In the genomic region with DNA sequence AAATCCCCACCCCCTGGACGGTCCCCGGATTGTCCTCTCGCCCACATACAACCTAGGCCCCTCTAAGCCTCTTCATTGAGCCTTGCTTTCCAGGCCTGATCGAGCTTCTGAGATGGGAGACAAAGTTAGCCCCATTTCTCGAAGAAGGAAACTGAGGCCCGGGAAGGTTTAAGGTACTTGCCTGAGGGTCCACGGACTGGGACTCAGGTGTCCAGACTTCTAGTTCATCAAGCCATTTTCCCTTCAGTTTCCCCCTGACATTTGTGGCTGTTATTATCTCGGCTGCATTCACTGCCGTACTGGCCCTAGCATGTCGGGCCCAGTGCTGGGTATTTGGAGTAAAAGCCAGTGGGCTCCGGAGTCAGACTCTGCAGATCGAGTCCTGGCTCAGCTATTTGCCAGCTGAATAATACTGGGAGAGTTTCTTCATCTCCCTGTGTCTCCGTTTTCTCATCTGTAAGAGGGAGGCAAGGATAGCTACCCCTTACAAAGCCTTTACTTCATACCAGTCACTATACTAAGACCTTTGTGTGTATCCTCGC, we compare ENCODE assay signal across 8 cellular contexts. TPM values are rescaled to one million over a fixed set of nuclear protein-coding genes. Genes with fewer than 3 reads are reported as not detected.
A peak's percentile ranks its signal among the peaks of the same experiment; 100 is the strongest.
DNase-seq lines count a peak whose midpoint lies in the region; ATAC-seq, FAIRE-seq and TF ChIP-seq lines count a peak whose summit lies in the region.

No MANE protein-coding gene starts in this region.

- no peak for FAIRE-seq in K562 (lab: Jason Lieb, UNC)

- intact Hi-C loops in K562 (cut with micrococcal nuclease): no loop called here
- intact Hi-C loops in right lobe of liver (cut with DNase I): no loop called here

- H3K9me3 ChIP-seq in K562 (replicated peaks; ENCODE audit: control insufficient read depth, insufficient read depth, low read depth, low read length) (no peaks in the 10 kb centered on the region), right lobe of liver (no peaks in the 10 kb centered on the region), upper lobe of left lung (no peaks in the 10 kb centered on the region)

- H3K4me2 ChIP-seq in K562 (ENCODE audit: insufficient read depth, low read length): peak overlapping the region; percentile 94

- TF ChIP-seq CTCF in HL-60 (IDR thresholded peaks at IDR 0.05; ENCODE audit: insufficient read depth, low read length) (no peak), K562 (IDR thresholded peaks at IDR 0.05 in 2 of 3, conservative IDR thresholded peaks at IDR 0.05 in 1 of 3; ENCODE audit: insufficient read depth in 2 of 3, low read depth in 1 of 3, low read length in 3 of 3) (0 out of 6 replicates have a peak, but pooled peaks of 1 of the 3 experiments have one; percentile 4), right lobe of liver (IDR thresholded peaks at IDR 0.05) (no peak), upper lobe of left lung (IDR thresholded peaks at IDR 0.05) (no peak)

- TF ChIP-seq EP300 in K562 (IDR thresholded peaks at IDR 0.05; ENCODE audit: low read length) (no peak), upper lobe of left lung (IDR thresholded peaks at IDR 0.05) (no peak)

- H3K4me3 ChIP-seq in GM08714 (ENCODE audit: low read length): peak overlapping the region; percentile 97
- H3K4me3 ChIP-seq in HL-60 (replicated peaks; ENCODE audit: insufficient read depth, low read length): peak overlapping the region; percentile 96
- peak overlapping the region; percentile 96 for H3K4me3 ChIP-seq in K562
- H3K4me3 ChIP-seq in right lobe of liver: peak overlapping the region; percentile 62 to 96 (median 91)
- peak overlapping the region; percentile 60 to 96 (median 78) for H3K4me3 ChIP-seq in upper lobe of left lung

- peaks cover 98% of the 10 kb centered on the region for H3K79me2 ChIP-seq in K562 (ENCODE audit: control insufficient read depth, insufficient read depth, low read length)

- BruUV-seq in K562 (replicated peaks; lab: Mats Ljungman, UMichigan): no TSS peak

- DNase-seq in HL-60 (ENCODE audit: low read depth in 1 of 2, low spot score in 1 of 2) (peak in 1 of 2 experiments; percentile 7), K562 (ENCODE audit: extremely low read depth in 1 of 4, low spot score in 3 of 4) (peak in 2 of 4 experiments; percentile 26 to 35), right lobe of liver (no peak), upper lobe of left lung (no peak), Ammon's horn (ENCODE audit: low spot score) (no peak)

- 2% methylated on average over 14 of the region's 14 CpGs for WGBS in K562 (ENCODE audit: insufficient coverage, low coverage, missing lambda C conversion rate)
- 7% methylated on average over 11 of the region's 14 CpGs for WGBS in right lobe of liver (ENCODE audit: insufficient coverage, low coverage, low lambda C conversion rate, missing lambda C conversion rate)
- WGBS in upper lobe of left lung, 2 donors: 9 to 17% methylated on average over 14 of the region's 14 CpGs

- H3K27me3 ChIP-seq in HL-60 (ENCODE audit: insufficient read depth, poor library complexity, severe bottlenecking): no peaks in the 10 kb centered on the region
- H3K27me3 ChIP-seq in K562 (ENCODE audit: control insufficient read depth in 2 of 2, insufficient read depth in 2 of 2, low read length in 2 of 2): no peaks in the 10 kb centered on the region
- no peaks in the 10 kb centered on the region for H3K27me3 ChIP-seq in right lobe of liver
- H3K27me3 ChIP-seq in upper lobe of left lung: no peaks in the 10 kb centered on the region

- H3K4me1 ChIP-seq in K562 (replicated peaks in 1 of 2; ENCODE audit: control insufficient read depth in 2 of 2, insufficient read depth in 2 of 2, low read length in 2 of 2) (peaks cover 24 to 40% of the 10 kb centered on the region in 2 experiments; a peak in 4 of 5 replicates), right lobe of liver (peaks cover 0 to 43% (median 6%) of the 10 kb centered on the region in 4 donors), upper lobe of left lung (peaks cover 37 to 61% (median 43%) of the 10 kb centered on the region in 4 donors)

- H3K36me3 ChIP-seq in K562 (ENCODE audit: control insufficient read depth, insufficient read depth, low read length): peaks cover 45% of the 10 kb centered on the region
- no peaks in the 10 kb centered on the region for H3K36me3 ChIP-seq in right lobe of liver
- peaks cover 0 to 11% (median 1%) of the 10 kb centered on the region in 4 donors for H3K36me3 ChIP-seq in upper lobe of left lung

- peak overlapping the region; percentile 99 for H3K27ac ChIP-seq in HL-60 (replicated peaks)
- H3K27ac ChIP-seq in K562 (ENCODE audit: extremely low read depth, low read depth, low read length): peak overlapping the region; percentile 98
- H3K27ac ChIP-seq in right lobe of liver: peak overlapping the region; percentile 89 to 98 (median 94)
- peak overlapping the region; percentile 94 to 99 (median 97) for H3K27ac ChIP-seq in upper lobe of left lung

- peak overlapping the region; percentile 98 to 100 for H3K9ac ChIP-seq in K562 (ENCODE audit: insufficient read depth in 1 of 2, low read depth in 2 of 2, low read length in 2 of 2)

- POLR2A ChIA-PET in K562 (lab: Yijun Ruan, JAX): interaction anchor here (0.6 to 3.2 kb wide), 6 partner anchors 10 to 157 kb away, joined by 3 to 19 read pairs (median 6); no protein-coding TSS in a partner anchor

- H2AFZ ChIP-seq in K562 (ENCODE audit: low read depth, low read length): peak overlapping the region; percentile 96

- no peak for TF ChIP-seq POLR2A in K562 (conservative IDR thresholded peaks at IDR 0.05)
- no peak for TF ChIP-seq POLR2A in right lobe of liver (IDR thresholded peaks at IDR 0.05)
- TF ChIP-seq POLR2A in upper lobe of left lung (IDR thresholded peaks at IDR 0.05): no peak

- CTCF ChIA-PET in K562 (lab: Yijun Ruan, JAX; ENCODE audit: low intra/inter-chr PET ratio): no interaction called here

- no peaks in the 10 kb centered on the region for H3K9me1 ChIP-seq in K562 (ENCODE audit: control insufficient read depth, insufficient read depth, low read length)

- in situ Hi-C loops in K562 (cut with MboI): no loop called here

- ATAC-seq in K562 (peak; percentile 42), right lobe of liver (peak in 3 of 4 donors; percentile 15 to 26 (median 22)), upper lobe of left lung (ENCODE audit: low FRiP score in 2 of 2) (peak; percentile 27 to 35), HG02571 (IDR thresholded peaks at IDR 0.05; ENCODE audit: unreplicated experiment) (no peak), GM21576 (IDR thresholded peaks at IDR 0.05; ENCODE audit: unreplicated experiment) (no peak)

- no peak for TF ChIP-seq RAD21 in K562 (CRISPR knock-in tag; conservative IDR thresholded peaks at IDR 0.05 in 1 of 2, IDR thresholded peaks at IDR 0.05 in 1 of 2)

- no peaks in the 10 kb centered on the region; the same call in 1 of the 2 replicates for H4K20me1 ChIP-seq in K562 (replicated peaks; ENCODE audit: control insufficient read depth, insufficient read depth, low read length)

TF ChIP-seq in K562, 482 proteins besides CTCF, POLR2A, EP300 and RAD21 (continues in another document):
- TF ChIP-seq SAP30 (IDR thresholded peaks at IDR 0.05; ENCODE audit: borderline replicate concordance, insufficient read depth, low read depth, low read length, poor library complexity, severe bottlenecking) (no peak), JUN (IDR thresholded peaks at IDR 0.05; ENCODE audit: borderline replicate concordance, low read depth, low read length) (no peak), JUN (CRISPR knock-in tag; IDR thresholded peaks at IDR 0.05; ENCODE audit: borderline replicate concordance) (0 out of 2 replicates have a peak, but pooled peaks have one; percentile 74)

RNA-seq across cellular contexts. Expression of gene RPRD1B, which starts 0.6 kb away (rescaled TPM):
- 55.4 and 146 TPM in 2 replicates for total RNA-seq in K562 (2011; cell fraction: chromatin; rRNA removed; ENCODE audit: low replicate concordance)
- 28.3 and 40.1 TPM in 2 replicates for total RNA-seq in K562 (2011; cell fraction: nucleolus; rRNA removed)
- total RNA-seq in K562 (2011; cell fraction: nucleoplasm; rRNA removed): 75.1 and 120 TPM in 2 replicates
- total RNA-seq in K562 (2014; rRNA removed) (24.4 and 28.0 TPM in 2 replicates), K562 (2014; rRNA removed; fragmentation: Illumina TruSeq; extraction: Trizol) (21.8 and 24.4 TPM in 2 replicates), K562 (2015; rRNA removed; fragmentation: Illumina TruSeq; extraction: Trizol) (23.0 and 24.2 TPM in 2 replicates), K562 (2021) (34.8 and 36.9 TPM in 2 replicates), right lobe of liver (100 to 1,000 TPM in 1 of 6 experiments, 10 to 100 TPM in 5; 25.0 to 153 (median 37.9) TPM), upper lobe of left lung (10 to 100 TPM; 26.0 to 75.4 (median 29.2) TPM)
- polyA plus RNA-seq in K562 (2011; rRNA removed) (29.5 and 39.2 TPM in 2 replicates), K562 (2014; fragmentation: Illumina TruSeq; extraction: Trizol) (30.5 and 43.0 TPM in 2 replicates), K562 (2014; fragmentation: Nextera tagmentation; extraction: Ambion mirVana) (1 to 10 TPM; 5.5 to 8.2 TPM), K562 (2014; rRNA removed) (30.4 and 35.4 TPM in 2 replicates)
- polyA plus RNA-seq in K562 (2011; cell fraction: cytosol; rRNA removed): 21.4 and 25.5 TPM in 2 replicates
- 27.3 and 36.1 TPM in 2 replicates for polyA plus RNA-seq in K562 (2011; cell fraction: nucleus; rRNA removed)
- polyA plus RNA-seq in K562 (2012): 18.9 and 19.1 TPM in 2 replicates
- polyA minus RNA-seq in K562 (2011; rRNA and poly(A)+ RNA removed): 39.0 and 39.6 TPM in 2 replicates
- polyA minus RNA-seq in K562 (2011; cell fraction: cytosol; rRNA and poly(A)+ RNA removed): 26.3 and 34.9 TPM in 2 replicates
- polyA minus RNA-seq in K562 (2011; cell fraction: nucleus; rRNA and poly(A)+ RNA removed): 40.5 and 59.6 TPM in 2 replicates

RNA-seq across cellular contexts. Expression of gene TTI1, which starts 0.9 kb away (rescaled TPM):
- 58.0 and 101 TPM in 2 replicates for total RNA-seq in K562 (2011; cell fraction: chromatin; rRNA removed; ENCODE audit: low replicate concordance)
- 38.5 and 41.2 TPM in 2 replicates for total RNA-seq in K562 (2011; cell fraction: nucleolus; rRNA removed)
- 56.0 and 65.7 TPM in 2 replicates for total RNA-seq in K562 (2011; cell fraction: nucleoplasm; rRNA removed)
- total RNA-seq in K562 (2014; rRNA removed) (27.5 and 35.0 TPM in 2 replicates), K562 (2014; rRNA removed; fragmentation: Illumina TruSeq; extraction: Trizol) (47.8 and 48.8 TPM in 2 replicates), K562 (2015; rRNA removed; fragmentation: Illumina TruSeq; extraction: Trizol) (38.1 and 39.4 TPM in 2 replicates), K562 (2021) (44.5 and 45.8 TPM in 2 replicates), right lobe of liver (10 to 100 TPM in 4 of 6 experiments, 1 to 10 TPM in 2; 8.6 to 14.3 (median 11.3) TPM), upper lobe of left lung (10 to 100 TPM; 11.2 to 30.4 (median 15.1) TPM)
- polyA plus RNA-seq in K562 (2011; rRNA removed) (47.2 and 55.1 TPM in 2 replicates), K562 (2014; fragmentation: Illumina TruSeq; extraction: Trizol) (43.1 and 47.5 TPM in 2 replicates), K562 (2014; fragmentation: Nextera tagmentation; extraction: Ambion mirVana) (10 to 100 TPM in 1 of 2 experiments, 1 to 10 TPM in 1; 9.8 to 23.5 TPM), K562 (2014; rRNA removed) (29.4 and 33.7 TPM in 2 replicates)
- polyA plus RNA-seq in K562 (2011; cell fraction: cytosol; rRNA removed): 35.5 and 44.3 TPM in 2 replicates
- polyA plus RNA-seq in K562 (2011; cell fraction: nucleus; rRNA removed): 34.9 and 43.0 TPM in 2 replicates
- 31.4 and 37.6 TPM in 2 replicates for polyA plus RNA-seq in K562 (2012)
- 95.8 and 118 TPM in 2 replicates for polyA minus RNA-seq in K562 (2011; rRNA and poly(A)+ RNA removed)
- polyA minus RNA-seq in K562 (2011; cell fraction: cytosol; rRNA and poly(A)+ RNA removed): 32.4 and 42.9 TPM in 2 replicates
- 49.7 and 83.2 TPM in 2 replicates for polyA minus RNA-seq in K562 (2011; cell fraction: nucleus; rRNA and poly(A)+ RNA removed)

Comparison
In these comparisons a context has a peak if more than half of its experiments do, and no peak if none do; other contexts are left out.
1. ATAC-seq: peak in K562 (single experiment), right lobe of liver (3 of 4) and upper lobe of left lung (2 of 2); none in HG02571 (single experiment) and GM21576 (single experiment).
2. Peak in every context shown above with its lines, with median percentiles within 50 percentile points of each other: H3K4me3 ChIP-seq and H3K27ac ChIP-seq.